8 cellular contexts compared by ENCODE assay signal in the genomic region with DNA sequence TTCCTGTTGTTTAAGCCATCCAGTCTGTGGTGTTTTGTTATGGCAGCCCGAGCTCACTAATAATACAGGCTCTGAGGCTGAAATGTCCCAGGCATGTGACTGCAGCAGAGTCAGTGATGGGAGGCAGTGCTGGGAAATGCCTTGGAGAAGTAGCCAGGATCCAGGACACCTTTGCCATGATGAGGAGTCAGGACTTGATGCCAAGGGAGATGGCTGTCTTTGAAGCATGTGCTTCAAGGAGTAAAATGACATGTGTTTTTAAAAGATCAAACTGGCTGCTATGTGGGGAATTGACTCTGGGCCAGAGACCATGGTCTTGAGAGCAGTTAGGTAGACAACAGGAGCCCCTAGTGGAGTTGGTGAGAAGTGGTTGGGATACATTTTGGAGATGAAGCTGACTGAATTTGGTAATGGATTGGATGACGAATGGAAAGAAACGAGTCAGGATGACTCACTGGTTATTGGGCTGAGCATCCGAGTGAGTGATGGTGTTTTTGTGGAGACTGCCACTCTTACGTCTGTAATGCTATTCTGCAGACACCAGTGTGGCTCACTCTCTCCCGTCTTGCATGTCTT.
DNase-seq lines count a peak whose midpoint lies in the region; ATAC-seq and TF ChIP-seq lines count a peak whose summit lies in the region.

No MANE protein-coding gene starts in this region.

- H3K4me3 Mint-ChIP-seq in type B pancreatic cell (no peak overlapping the region), mesothelial cell of epicardium (no peak overlapping the region)

- in situ Hi-C loops in ACHN (cut with HindIII; ENCODE audit: low pct_ligation_motif_present, low pct_unique_long_range_greater_than_20kb, low sequenced_read_pairs) (no loop called here), SK-MEL-5 (cut with HindIII; ENCODE audit: low pct_unique_long_range_greater_than_20kb, low sequenced_read_pairs) (no loop called here)

- no peaks in the 10 kb centered on the region for H3K27me3 ChIP-seq in gastroesophageal sphincter

- H3K4me1 Mint-ChIP-seq in type B pancreatic cell (ENCODE audit: unreplicated experiment) (no peaks in the 10 kb centered on the region), mesothelial cell of epicardium (no peaks in the 10 kb centered on the region)

- TF ChIP-seq POLR2A in gastroesophageal sphincter (IDR thresholded peaks at IDR 0.05), result no peak

- H3K4me3 ChIP-seq in GM12865 (ENCODE audit: low read depth, low read length) (no peak overlapping the region), gastroesophageal sphincter (no peak overlapping the region)

- WGBS in gastroesophageal sphincter (ENCODE audit: low coverage in 1 of 2), 2 donors, result 28 to 36% methylated on average over 6 of the region's 6 CpGs

- DNase-seq in ACHN, result peak; percentile 35
- DNase-seq in GM12865 (ENCODE audit: low read depth), result peak; percentile 49
- DNase-seq in SK-MEL-5 (ENCODE audit: low read depth, low spot score), result peak; percentile 86
- DNase-seq in type B pancreatic cell (ENCODE audit: extremely low spot score, unreplicated experiment), result no peak
- no peak for DNase-seq in mesothelial cell of epicardium (ENCODE audit: low spot score in 2 of 2, unreplicated experiment in 2 of 2)
- DNase-seq in middle frontal gyrus (ENCODE audit: extremely low spot score, low spot score), result no peak

- no peaks in the 10 kb centered on the region for H3K9me3 Mint-ChIP-seq in type B pancreatic cell
- H3K9me3 Mint-ChIP-seq in mesothelial cell of epicardium, result no peaks in the 10 kb centered on the region

- no peak overlapping the region for H3K27ac ChIP-seq in gastroesophageal sphincter

- no peaks in the 10 kb centered on the region for H3K36me3 Mint-ChIP-seq in type B pancreatic cell
- H3K36me3 Mint-ChIP-seq in mesothelial cell of epicardium, result no peaks in the 10 kb centered on the region

- no peak for TF ChIP-seq EP300 in gastroesophageal sphincter (IDR thresholded peaks at IDR 0.05)

- H3K36me3 ChIP-seq in gastroesophageal sphincter, result no peaks in the 10 kb centered on the region

- ATAC-seq in HG03521 (IDR thresholded peaks at IDR 0.05; ENCODE audit: unreplicated experiment) (peak; percentile 65), gastroesophageal sphincter (peak; percentile 64)

- H3K27me3 Mint-ChIP-seq in type B pancreatic cell (no peaks in the 10 kb centered on the region), mesothelial cell of epicardium (ENCODE audit: low read depth) (no peaks in the 10 kb centered on the region)

- H3K27ac Mint-ChIP-seq in type B pancreatic cell, result no peak overlapping the region
- H3K27ac Mint-ChIP-seq in mesothelial cell of epicardium, result no peak overlapping the region

- H3K9me3 ChIP-seq in gastroesophageal sphincter, result no peaks in the 10 kb centered on the region

- TF ChIP-seq CTCF in GM12865 (IDR thresholded peaks at IDR 0.05; ENCODE audit: insufficient read depth, low read depth, low read length, missing control alignments), result peak; percentile 48
- peak in 2 of 4 experiments; percentile 32 to 38 for TF ChIP-seq CTCF in gastroesophageal sphincter (IDR thresholded peaks at IDR 0.05)
- peak; percentile 42 for TF ChIP-seq CTCF in type B pancreatic cell (conservative IDR thresholded peaks at IDR 0.05)
- TF ChIP-seq CTCF in mesothelial cell of epicardium (IDR thresholded peaks at IDR 0.05; ENCODE audit: unreplicated experiment), result no peak

- peaks cover 6 to 24% (median 6%) of the 10 kb centered on the region in 3 donors for H3K4me1 ChIP-seq in gastroesophageal sphincter

Comparison
In these comparisons a context has a peak if more than half of its experiments do, and no peak if none do; other contexts are left out.
1. DNase-seq: peak in ACHN (single experiment), GM12865 (single experiment) and SK-MEL-5 (single experiment); none in type B pancreatic cell (single experiment), mesothelial cell of epicardium (0 of 2) and middle frontal gyrus (single experiment).